ENCODE assay signal across 1 cellular context in genomic region chr5:34656001-34656699, GRCh38.
TF ChIP-seq lines count a peak whose summit lies in the region.

TSS of gene RAI14 (plus strand) at chr5:34656328. CDS start at chr5:34686920, 30,592 bp downstream.

TF ChIP-seq in WTC11, 78 proteins besides CTCF, POLR2A, EP300 and RAD21 (continued from another document):
- no peak for TF ChIP-seq AFF4 (CRISPR knock-in tag; IDR thresholded peaks at IDR 0.05; ENCODE audit: borderline replicate concordance)
- peak; percentile 40; the same call in 1 of the 2 replicates for TF ChIP-seq ESRRA (CRISPR knock-in tag; IDR thresholded peaks at IDR 0.05; ENCODE audit: borderline replicate concordance)
- TF ChIP-seq GABPB1 (CRISPR knock-in tag; IDR thresholded peaks at IDR 0.05), result no peak; the same call in 1 of the 2 replicates
- no peak for TF ChIP-seq TCF7 (CRISPR knock-in tag; IDR thresholded peaks at IDR 0.05; ENCODE audit: low read depth)
- no peak for TF ChIP-seq ZNF232 (CRISPR knock-in tag; IDR thresholded peaks at IDR 0.05)
- TF ChIP-seq CDX4 (CRISPR knock-in tag; IDR thresholded peaks at IDR 0.05; ENCODE audit: borderline replicate concordance), result no peak
- no peak for TF ChIP-seq E2F1 (CRISPR knock-in tag; IDR thresholded peaks at IDR 0.05)
- TF ChIP-seq OVOL2 (CRISPR knock-in tag; IDR thresholded peaks at IDR 0.05; ENCODE audit: borderline replicate concordance), result no peak
- peak; percentile 80 for TF ChIP-seq HMGXB4 (CRISPR knock-in tag; IDR thresholded peaks at IDR 0.05)
- 0 out of 2 replicates have a peak, but pooled peaks have one; percentile 46 for TF ChIP-seq FOXP4 (CRISPR knock-in tag; IDR thresholded peaks at IDR 0.05)
- TF ChIP-seq JUN (CRISPR knock-in tag; IDR thresholded peaks at IDR 0.05), result 0 out of 2 replicates have a peak, but pooled peaks have one; percentile 38
- TF ChIP-seq FOXP1 (CRISPR knock-in tag; IDR thresholded peaks at IDR 0.05; ENCODE audit: borderline replicate concordance), result no peak; the same call in 1 of the 2 replicates
- peak; percentile 38; the same call in 1 of the 2 replicates for TF ChIP-seq ZNF416 (CRISPR knock-in tag; IDR thresholded peaks at IDR 0.05)
- TF ChIP-seq USF2 (CRISPR knock-in tag; IDR thresholded peaks at IDR 0.05), result peak; percentile 92
- no peak for TF ChIP-seq ZMAT4 (CRISPR knock-in tag; IDR thresholded peaks at IDR 0.05)
- TF ChIP-seq NR2C2 (CRISPR knock-in tag; IDR thresholded peaks at IDR 0.05), result no peak
